In the genomic region with DNA sequence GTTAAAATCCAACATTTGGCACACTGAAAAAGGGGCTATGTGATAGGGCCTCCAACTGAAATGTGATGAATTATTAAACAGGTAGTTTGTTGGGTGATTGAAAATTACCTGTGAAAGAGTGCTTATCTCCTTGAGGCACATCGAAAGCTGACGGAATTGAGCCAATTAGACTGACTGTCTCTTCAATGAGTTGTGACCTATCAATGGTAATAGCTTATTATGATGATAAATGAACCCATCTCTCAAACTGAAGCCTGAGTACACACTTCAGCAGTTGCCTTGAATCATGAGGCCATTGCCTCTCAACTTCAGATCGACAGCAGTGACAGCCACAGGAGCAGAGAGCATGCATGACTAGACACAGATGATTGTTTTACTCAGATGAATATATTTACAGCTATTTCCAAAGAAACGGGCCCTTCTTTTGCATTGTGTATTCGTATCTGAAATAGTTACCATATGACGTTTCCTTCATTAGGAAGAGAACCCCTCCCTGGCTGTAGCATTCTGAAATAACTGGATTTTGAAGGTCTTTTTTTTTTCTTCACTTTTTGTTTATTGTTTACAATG, we compare ENCODE assay signal across 19 cellular contexts.
DNase-seq lines count a peak whose midpoint lies in the region; ATAC-seq and TF ChIP-seq lines count a peak whose summit lies in the region.
"Had no signal": no experiment of that assay in that cellular context is flagged by ENCODE, and none has a peak within 500 bp of the region (broad histone marks: within the 10 kb centered on the region; RNA-seq: fewer than 3 reads in every experiment).

No MANE protein-coding gene starts in this region.

- no peak overlapping the region for H3K27ac ChIP-seq in neural cell (ENCODE audit: low read length)
- H3K27ac ChIP-seq: thoracic aorta, uterus had no signal

- H3K36me3 ChIP-seq in neural cell (ENCODE audit: insufficient read depth, low read length) = no peaks in the 10 kb centered on the region
- H3K36me3 ChIP-seq: thoracic aorta, uterus had no signal

- H3F3A ChIP-seq in neural cell (ENCODE audit: insufficient read depth, low read length, poor library complexity, severe bottlenecking) = no peaks in the 10 kb centered on the region

- H3K4me3 ChIP-seq in neural cell (ENCODE audit: low read length) = peak overlapping the region; percentile 10
- H3K4me3 ChIP-seq in lower leg skin (ENCODE audit: low read depth, poor library complexity, severe bottlenecking) = no peak overlapping the region
- H3K4me3 ChIP-seq: thoracic aorta, uterus had no signal

- H3K27me3 ChIP-seq in neural cell (ENCODE audit: insufficient read depth, low read depth, low read length) = peaks cover 6% of the 10 kb centered on the region
- H3K27me3 ChIP-seq: uterus had no signal

- H3K4me2 ChIP-seq in neural cell (ENCODE audit: low read length) = peak overlapping the region; percentile 47

- no peaks in the 10 kb centered on the region for H3K9me3 ChIP-seq in neural cell (ENCODE audit: low read length)
- H3K9me3 ChIP-seq: thoracic aorta, uterus had no signal

- no peaks in the 10 kb centered on the region for H3K79me2 ChIP-seq in neural cell (replicated peaks; ENCODE audit: insufficient read depth, low read length)

- no peak overlapping the region for H3K9ac ChIP-seq in neural cell (ENCODE audit: low read length)

- peak; percentile 43 for ATAC-seq in GM18868 (IDR thresholded peaks at IDR 0.05; ENCODE audit: unreplicated experiment)
- ATAC-seq: activated CD8-positive, alpha-beta T cell treated with anti-CD3 and anti-CD28 coated beads for 36 hours; Panc1; T-cell had no signal

- DNase-seq in NCI-H187 (lab: John Stamatoyannopoulos, UW) (peak; percentile 41 to 62), NCI-H82 (lab: John Stamatoyannopoulos, UW) (peak; percentile 91), superior temporal gyrus (ENCODE audit: extremely low spot score) (no peak), lower leg skin (ENCODE audit: low spot score in 2 of 2) (no peak)
- DNase-seq in stimulated activated CD4-positive, alpha-beta T cell treated with anti-CD3 and anti-CD28 coated beads, Interleukin-15, amount 100 ng/mL, for 24 hours = no peak
- DNase-seq: activated CD4-positive, CD25-positive, alpha-beta regulatory T cell treated with anti-CD3 and anti-CD28 coated beads, Interleukin-2, amount 50 U/mL, for 72 hours; activated CD8-positive, alpha-beta T cell treated with anti-CD3 and anti-CD28 coated beads for 36 hours; CD4-positive, CD25-positive, alpha-beta regulatory T cell; glutamatergic neuron; HCEC 1CT; kidney; stimulated activated CD4-positive, alpha-beta T cell treated with anti-CD3 and anti-CD28 coated beads, Interleukin-2, amount 100 ng/mL, for 48 hours; stimulated activated naive CD4-positive, alpha-beta T cell; T-cell; uterus had no signal

- no peak overlapping the region for H2AFZ ChIP-seq in neural cell (ENCODE audit: low read depth, low read length)

- TF ChIP-seq POLR2A in lower leg skin (IDR thresholded peaks at IDR 0.05) = no peak

- no peak for TF ChIP-seq CTCF in neural cell (IDR thresholded peaks at IDR 0.05; ENCODE audit: poor library complexity, severe bottlenecking)
- no peak for TF ChIP-seq CTCF in lower leg skin (IDR thresholded peaks at IDR 0.05)

- intact Hi-C loops in lower leg skin (cut with DNase I; ENCODE audit: low total_unique reads) = loop anchor here (10.0 kb wide), 1 partner anchor 1868 kb away; no protein-coding TSS in a partner anchor

- no peaks in the 10 kb centered on the region for H3K9me2 ChIP-seq in neural cell (ENCODE audit: insufficient read depth, low read length)

- TF ChIP-seq EP300 in neural cell (conservative IDR thresholded peaks at IDR 0.05; ENCODE audit: poor library complexity, severe bottlenecking) = peak; percentile 98

- 58 to 74% methylated on average over 6 of the region's 6 CpGs for WGBS in lower leg skin, 2 donors

- H4K20me1 ChIP-seq in neural cell (ENCODE audit: insufficient read depth) = no peaks in the 10 kb centered on the region

- TF ChIP-seq RAD21 in neural cell (conservative IDR thresholded peaks at IDR 0.05) = peak; percentile 30

TF ChIP-seq in neural cell, 6 proteins besides CTCF, POLR2A, EP300 and RAD21:
- TF ChIP-seq SMC3 (conservative IDR thresholded peaks at IDR 0.05; ENCODE audit: poor library complexity) (peak; percentile 48), POLR2AphosphoS5 (IDR thresholded peaks at IDR 0.05) (peak; percentile 97), TAF1 (IDR thresholded peaks at IDR 0.05; ENCODE audit: low read depth) (no peak), EZH2 (IDR thresholded peaks at IDR 0.05; ENCODE audit: borderline replicate concordance, insufficient read depth, low read length, poor library complexity, severe bottlenecking) (no peak)
- TF ChIP-seq, protein P1, sequence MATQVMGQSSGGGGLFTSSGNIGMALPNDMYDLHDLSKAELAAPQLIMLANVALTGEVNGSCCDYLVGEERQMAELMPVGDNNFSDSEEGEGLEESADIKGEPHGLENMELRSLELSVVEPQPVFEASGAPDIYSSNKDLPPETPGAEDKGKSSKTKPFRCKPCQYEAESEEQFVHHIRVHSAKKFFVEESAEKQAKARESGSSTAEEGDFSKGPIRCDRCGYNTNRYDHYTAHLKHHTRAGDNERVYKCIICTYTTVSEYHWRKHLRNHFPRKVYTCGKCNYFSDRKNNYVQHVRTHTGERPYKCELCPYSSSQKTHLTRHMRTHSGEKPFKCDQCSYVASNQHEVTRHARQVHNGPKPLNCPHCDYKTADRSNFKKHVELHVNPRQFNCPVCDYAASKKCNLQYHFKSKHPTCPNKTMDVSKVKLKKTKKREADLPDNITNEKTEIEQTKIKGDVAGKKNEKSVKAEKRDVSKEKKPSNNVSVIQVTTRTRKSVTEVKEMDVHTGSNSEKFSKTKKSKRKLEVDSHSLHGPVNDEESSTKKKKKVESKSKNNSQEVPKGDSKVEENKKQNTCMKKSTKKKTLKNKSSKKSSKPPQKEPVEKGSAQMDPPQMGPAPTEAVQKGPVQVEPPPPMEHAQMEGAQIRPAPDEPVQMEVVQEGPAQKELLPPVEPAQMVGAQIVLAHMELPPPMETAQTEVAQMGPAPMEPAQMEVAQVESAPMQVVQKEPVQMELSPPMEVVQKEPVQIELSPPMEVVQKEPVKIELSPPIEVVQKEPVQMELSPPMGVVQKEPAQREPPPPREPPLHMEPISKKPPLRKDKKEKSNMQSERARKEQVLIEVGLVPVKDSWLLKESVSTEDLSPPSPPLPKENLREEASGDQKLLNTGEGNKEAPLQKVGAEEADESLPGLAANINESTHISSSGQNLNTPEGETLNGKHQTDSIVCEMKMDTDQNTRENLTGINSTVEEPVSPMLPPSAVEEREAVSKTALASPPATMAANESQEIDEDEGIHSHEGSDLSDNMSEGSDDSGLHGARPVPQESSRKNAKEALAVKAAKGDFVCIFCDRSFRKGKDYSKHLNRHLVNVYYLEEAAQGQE (IDR thresholded peaks at IDR 0.05; ENCODE audit: borderline replicate concordance) = peak; percentile 79

Comparison
In these comparisons a context has a peak if more than half of its experiments do, and no peak if none do; other contexts are left out.
1. DNase-seq: peak in NCI-H187 (2 of 2) and NCI-H82 (single experiment); none in superior temporal gyrus (single experiment), stimulated activated CD4-positive, alpha-beta T cell treated with anti-CD3 and anti-CD28 coated beads, Interleukin-15, amount 100 ng/mL, for 24 hours (single experiment) and lower leg skin (0 of 2).